Comparison of ENCODE assay signal across 8 cellular contexts in the genomic region with DNA sequence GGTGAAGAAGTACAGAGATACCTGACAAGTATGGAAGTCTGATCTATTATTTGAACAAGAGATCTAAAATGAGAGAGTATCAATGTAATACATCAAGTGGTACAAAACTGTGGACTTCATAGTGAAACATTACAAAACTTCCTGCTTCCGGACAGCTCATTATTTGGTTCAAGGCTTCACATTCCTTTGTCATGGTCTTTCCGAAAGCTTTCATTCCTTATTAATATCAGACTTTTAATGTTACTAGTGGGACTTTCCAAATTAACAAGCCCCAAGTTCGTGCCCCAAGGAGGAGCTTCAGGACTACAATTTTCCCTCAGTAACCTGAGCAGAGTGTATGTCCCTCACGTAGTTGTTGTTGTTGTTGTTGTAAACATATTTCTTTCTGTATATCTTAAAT. TPM values are rescaled to one million over a fixed set of nuclear protein-coding genes. Genes with fewer than 3 reads are reported as not detected.
A peak's percentile ranks its signal among the peaks of the same experiment; 100 is the strongest.
DNase-seq lines count a peak whose midpoint lies in the region; ATAC-seq, FAIRE-seq and TF ChIP-seq lines count a peak whose summit lies in the region.

No MANE protein-coding gene starts in this region.

- FAIRE-seq in astrocyte (lab: Jason Lieb, UNC), result peak; percentile 83
- FAIRE-seq in HepG2 (lab: Jason Lieb, UNC), result no peak

- 3% methylated on average over 4 of the region's 4 CpGs for WGBS in HepG2 (ENCODE audit: low lambda C conversion rate)

- in situ Hi-C loops in HepG2 (cut with HindIII; ENCODE audit: extremely low pct_ligation_motif_present, low pct_unique_long_range_greater_than_20kb), result no loop called here

- CTCF ChIA-PET in CD4-positive, alpha-beta memory T cell (lab: Charles Lee; ENCODE audit: partially characterized antibody), result no interaction called here
- CTCF ChIA-PET in HepG2 (lab: Yijun Ruan, JAX; ENCODE audit: low intra/inter-chr PET ratio, low total read pairs), result no interaction called here

- peak overlapping the region; percentile 94 to 99 (median 98) for H3K27ac Mint-ChIP-seq in CD4-positive, alpha-beta memory T cell
- H3K27ac Mint-ChIP-seq in astrocyte (ENCODE audit: unreplicated experiment), result peak overlapping the region; percentile 97

- H3K9ac ChIP-seq in KMS-11 (peak overlapping the region; percentile 94), astrocyte (ENCODE audit: low read length) (peak overlapping the region; percentile 99), HepG2 (ENCODE audit: insufficient read depth, low read depth, low read length) (peak overlapping the region; percentile 94)

- no peak for TF ChIP-seq RAD21 in HepG2 (CRISPR knock-in tag; IDR thresholded peaks at IDR 0.05)

- TF ChIP-seq CTCF in KMS-11 (conservative IDR thresholded peaks at IDR 0.05; ENCODE audit: low read depth, low read length) (no peak), astrocyte (IDR thresholded peaks at IDR 0.05; ENCODE audit: insufficient read depth, low read depth, low read length) (no peak), HepG2 (CRISPR knock-in tag; IDR thresholded peaks at IDR 0.05) (no peak)

- H3K36me3 ChIP-seq in CD4-positive, alpha-beta memory T cell (ENCODE audit: insufficient read depth, low read length), result no peaks in the 10 kb centered on the region
- H3K36me3 ChIP-seq in KMS-11 (ENCODE audit: insufficient read depth) (no peaks in the 10 kb centered on the region), astrocyte (ENCODE audit: insufficient read depth, low read length) (no peaks in the 10 kb centered on the region), HepG2 (replicated peaks in 1 of 2; ENCODE audit: control insufficient read depth in 1 of 2, insufficient read depth in 2 of 2, low read length in 2 of 2) (no peaks in the 10 kb centered on the region)

- ATAC-seq in HepG2, result peak; percentile 4; the same call in 2 of the 3 replicates
- ATAC-seq in GM18868 (IDR thresholded peaks at IDR 0.05; ENCODE audit: unreplicated experiment), result no peak
- no peak for ATAC-seq in GM18907 (IDR thresholded peaks at IDR 0.05; ENCODE audit: unreplicated experiment)

- no peaks in the 10 kb centered on the region for H3K9me3 Mint-ChIP-seq in CD4-positive, alpha-beta memory T cell
- H3K9me3 Mint-ChIP-seq in astrocyte (ENCODE audit: unreplicated experiment), result no peaks in the 10 kb centered on the region

- H3K4me2 ChIP-seq in KMS-11 (peak overlapping the region; percentile 96), astrocyte (ENCODE audit: low read length) (peak overlapping the region; percentile 91), HepG2 (ENCODE audit: low read depth, low read length) (peak overlapping the region; percentile 76)

- H3K27me3 Mint-ChIP-seq in CD4-positive, alpha-beta memory T cell, result no peaks in the 10 kb centered on the region
- no peaks in the 10 kb centered on the region for H3K27me3 Mint-ChIP-seq in astrocyte (ENCODE audit: low read depth, unreplicated experiment)

- POLR2A ChIA-PET in CD4-positive, alpha-beta memory T cell (lab: Charles Lee; ENCODE audit: partially characterized antibody), result interaction anchor here (0.8 to 3.2 kb wide), 9 partner anchors 9 to 1351 kb away, joined by 3 to 13 read pairs (median 3); no protein-coding TSS in a partner anchor
- POLR2A ChIA-PET in HepG2 (lab: Yijun Ruan, JAX), result interaction anchor here (1.3 to 2.5 kb wide), 3 partner anchors 9 to 28 kb away, joined by 4 to 18 read pairs (median 5); no protein-coding TSS in a partner anchor

- H3K27ac ChIP-seq in CD4-positive, alpha-beta memory T cell (ENCODE audit: low read depth, low read length), result peak overlapping the region; percentile 98
- H3K27ac ChIP-seq in KMS-11 (peak overlapping the region; percentile 89), astrocyte (ENCODE audit: low read depth, low read length) (peak overlapping the region; percentile 93), HepG2 (ENCODE audit: extremely low read length, insufficient read depth, low read length) (peak overlapping the region; percentile 85), substantia nigra (ENCODE audit: low read depth, low read length, poor library complexity, severe bottlenecking) (peak overlapping the region; percentile 84)

- no peaks in the 10 kb centered on the region for H3K27me3 ChIP-seq in CD4-positive, alpha-beta memory T cell (ENCODE audit: insufficient read depth, low read length)
- no peaks in the 10 kb centered on the region for H3K27me3 ChIP-seq in KMS-11 (ENCODE audit: insufficient read depth, low read depth)
- no peaks in the 10 kb centered on the region for H3K27me3 ChIP-seq in astrocyte (ENCODE audit: insufficient read depth, low read length)
- H3K27me3 ChIP-seq in HepG2 (ENCODE audit: control insufficient read depth in 1 of 2, insufficient read depth in 2 of 2, low read length in 2 of 2), result no peaks in the 10 kb centered on the region; a peak in 1 of 5 replicates

- H2AFZ ChIP-seq in KMS-11 (ENCODE audit: low read depth) (peak overlapping the region; percentile 67; the same call in 1 of the 2 replicates), astrocyte (ENCODE audit: low read depth, low read length) (no peak overlapping the region), HepG2 (ENCODE audit: low read length) (no peak overlapping the region)

- peaks cover 54% of the 10 kb centered on the region for H3K79me2 ChIP-seq in KMS-11 (ENCODE audit: insufficient read depth, low read depth)
- H3K79me2 ChIP-seq in astrocyte (ENCODE audit: insufficient read depth, low read length), result peaks cover 61% of the 10 kb centered on the region
- H3K79me2 ChIP-seq in HepG2 (ENCODE audit: insufficient read depth, low read length), result peaks cover 60% of the 10 kb centered on the region

- peaks cover 0 to 24% of the 10 kb centered on the region in 2 donors for H3K36me3 Mint-ChIP-seq in CD4-positive, alpha-beta memory T cell
- H3K36me3 Mint-ChIP-seq in astrocyte (ENCODE audit: low read depth, unreplicated experiment), result no peaks in the 10 kb centered on the region

- H4K20me1 ChIP-seq in KMS-11 (ENCODE audit: insufficient read depth) (0 out of 2 replicates have a peak, but pooled peaks cover 6% of the 10 kb centered on the region), astrocyte (ENCODE audit: insufficient read depth, low read length) (peaks cover 40% of the 10 kb centered on the region), HepG2 (ENCODE audit: insufficient read depth, low read length) (peaks cover 36% of the 10 kb centered on the region; the same call in 1 of the 2 replicates)

- peak overlapping the region; percentile 90 to 99 (median 96) for H3K4me3 Mint-ChIP-seq in CD4-positive, alpha-beta memory T cell
- peak overlapping the region; percentile 97 for H3K4me3 Mint-ChIP-seq in astrocyte (ENCODE audit: unreplicated experiment)

- peaks cover 39 to 73% (median 48%) of the 10 kb centered on the region in 4 donors for H3K4me1 Mint-ChIP-seq in CD4-positive, alpha-beta memory T cell
- H3K4me1 Mint-ChIP-seq in astrocyte (ENCODE audit: low read depth, unreplicated experiment), result peaks cover 46% of the 10 kb centered on the region

- DNase-seq in CD4-positive, alpha-beta memory T cell, result peak in 3 of 5 donors; percentile 8 to 44 (median 22)
- DNase-seq in astrocyte (ENCODE audit: low read depth) (peak; percentile 55), HepG2 (ENCODE audit: low spot score) (peak; percentile 52), substantia nigra (lab: John Stamatoyannopoulos, UW) (no peak), iPS-NIHi7 (ENCODE audit: extremely low spot score) (no peak)

- intact Hi-C loops in CD4-positive, alpha-beta memory T cell (cut with micrococcal nuclease), result loop anchor here (5.0 kb wide), 2 partner anchors 46 to 1334 kb away; a partner anchor contains a TSS
- intact Hi-C loops in HepG2 (cut with micrococcal nuclease; ENCODE audit: unreplicated experiment), result loop anchor here (5.0 kb wide), 1 partner anchor 154 kb away; no protein-coding TSS in a partner anchor

- peak overlapping the region; percentile 87 to 88 for H3K4me3 ChIP-seq in CD4-positive, alpha-beta memory T cell (ENCODE audit: low read length in 2 of 2)
- H3K4me3 ChIP-seq in KMS-11 (IDR thresholded peaks at IDR 0.05; ENCODE audit: insufficient read depth, low read depth, low read length) (peak overlapping the region; percentile 84), astrocyte (ENCODE audit: insufficient read depth, low read depth, low read length) (peak overlapping the region; percentile 90), HepG2 (replicated peaks in 1 of 3; ENCODE audit: insufficient read depth in 1 of 3, low read depth in 2 of 3, low read length in 3 of 3) (peak overlapping the region; percentile 89 to 96 (median 95))

- TF ChIP-seq EP300 in HepG2 (IDR thresholded peaks at IDR 0.05; ENCODE audit: low read depth in 2 of 2, low read length in 2 of 2) (no peak), HepG2 (CRISPR knock-in tag; IDR thresholded peaks at IDR 0.05; ENCODE audit: borderline replicate concordance) (no peak)

- no peak for TF ChIP-seq POLR2A in HepG2 (IDR thresholded peaks at IDR 0.05; ENCODE audit: insufficient read depth in 1 of 2, low read depth in 2 of 2, low read length in 2 of 2)

- H3K9me3 ChIP-seq in CD4-positive, alpha-beta memory T cell (ENCODE audit: control insufficient read depth in 1 of 2, low read length in 2 of 2), result no peaks in the 10 kb centered on the region
- H3K9me3 ChIP-seq in astrocyte (ENCODE audit: insufficient read depth, low read depth, low read length) (no peaks in the 10 kb centered on the region), HepG2 (ENCODE audit: low read length) (no peaks in the 10 kb centered on the region)

- BruUV-seq in HepG2 (replicated peaks; lab: Mats Ljungman, UMichigan), result no TSS peak

- H3K4me1 ChIP-seq in CD4-positive, alpha-beta memory T cell (ENCODE audit: insufficient read depth, low read length), result peaks cover 57% of the 10 kb centered on the region
- H3K4me1 ChIP-seq in KMS-11 (ENCODE audit: low read depth, poor library complexity, severe bottlenecking), result peaks cover 53% of the 10 kb centered on the region
- peaks cover 51% of the 10 kb centered on the region for H3K4me1 ChIP-seq in astrocyte (ENCODE audit: insufficient read depth, low read length)
- peaks cover 56% of the 10 kb centered on the region for H3K4me1 ChIP-seq in HepG2 (ENCODE audit: insufficient read depth, low read length)

RNA-seq across cellular contexts. Expression of a gene that starts 1.2 kb away (rescaled TPM):
- 10 to 100 TPM; 45.3 to 46.6 TPM for total RNA-seq in CD4-positive, alpha-beta memory T cell
- polyA plus RNA-seq in CD4-positive, alpha-beta memory T cell, result 100 to 1,000 TPM in 1 of 2 donors, 10 to 100 TPM in 1; 52.6 to 120 TPM
- 38.2 and 40.6 TPM in 2 replicates for total RNA-seq in astrocyte
- 16.6 and 17.2 TPM in 2 replicates for total RNA-seq in HepG2 (2016; rRNA removed; fragmentation: Illumina TruSeq; extraction: Trizol)
- 27.0 and 31.5 TPM in 2 replicates for total RNA-seq in HepG2 (2016; cell fraction: cytosol; rRNA removed; fragmentation: Illumina TruSeq; extraction: Trizol; ENCODE audit: low read depth)
- 18.8 and 19.3 TPM in 2 replicates for total RNA-seq in HepG2 (2016; cell fraction: insoluble cytoplasmic fraction; rRNA removed; fragmentation: Illumina TruSeq; extraction: Trizol)
- total RNA-seq in HepG2 (2016; cell fraction: membrane; rRNA removed; fragmentation: Illumina TruSeq; extraction: Trizol), result 33.0 and 34.2 TPM in 2 replicates
- total RNA-seq in HepG2 (2016; cell fraction: nucleus; rRNA removed; fragmentation: Illumina TruSeq; extraction: Trizol), result 10.2 and 11.4 TPM in 2 replicates
- polyA plus RNA-seq in HepG2 (2011; rRNA removed), result 8.4 and 10.0 TPM in 2 replicates
- 9.5 and 9.8 TPM in 2 replicates for polyA plus RNA-seq in HepG2 (2011; cell fraction: cytosol; rRNA removed)
- polyA plus RNA-seq in HepG2 (2011; cell fraction: nucleus; rRNA removed), result 8.4 and 9.8 TPM in 2 replicates
- polyA plus RNA-seq in HepG2 (2012), result 9.2 and 11.5 TPM in 2 replicates
- 20.0 and 21.8 TPM in 2 replicates for polyA plus RNA-seq in HepG2 (2016; cell fraction: cytosol; fragmentation: Illumina TruSeq; extraction: Trizol; ENCODE audit: low read depth)
- 9.4 and 14.0 TPM in 2 replicates for polyA plus RNA-seq in HepG2 (2016; cell fraction: insoluble cytoplasmic fraction; fragmentation: Illumina TruSeq; extraction: Trizol; ENCODE audit: low read depth)
- polyA plus RNA-seq in HepG2 (2016; cell fraction: membrane; fragmentation: Illumina TruSeq; extraction: Trizol; ENCODE audit: low read depth), result 20.0 and 26.0 TPM in 2 replicates
- polyA plus RNA-seq in HepG2 (2016; cell fraction: nucleus; fragmentation: Illumina TruSeq; extraction: Trizol; ENCODE audit: insufficient read depth, low read depth), result 8.3 and 12.4 TPM in 2 replicates
- polyA minus RNA-seq in HepG2 (2011; rRNA and poly(A)+ RNA removed; ENCODE audit: low replicate concordance), result 2.2 and 8.7 TPM in 2 replicates
- polyA minus RNA-seq in HepG2 (2011; cell fraction: cytosol; rRNA and poly(A)+ RNA removed), result 13.7 and 17.7 TPM in 2 replicates
- polyA minus RNA-seq in HepG2 (2011; cell fraction: nucleus; rRNA and poly(A)+ RNA removed), result 39.3 and 58.1 TPM in 2 replicates

RNA-seq across cellular contexts. Expression of a gene that starts 36.7 kb away (rescaled TPM):
- not detected for total RNA-seq in CD4-positive, alpha-beta memory T cell
- polyA plus RNA-seq in CD4-positive, alpha-beta memory T cell, result not detected
- total RNA-seq in astrocyte, result 1.1 and 1.7 TPM in 2 replicates
- not detected in 2 replicates for total RNA-seq in HepG2 (2016; rRNA removed; fragmentation: Illumina TruSeq; extraction: Trizol)
- total RNA-seq in HepG2 (2016; cell fraction: cytosol; rRNA removed; fragmentation: Illumina TruSeq; extraction: Trizol; ENCODE audit: low read depth), result not detected in 2 replicates
- total RNA-seq in HepG2 (2016; cell fraction: insoluble cytoplasmic fraction; rRNA removed; fragmentation: Illumina TruSeq; extraction: Trizol), result not detected in 2 replicates
- total RNA-seq in HepG2 (2016; cell fraction: membrane; rRNA removed; fragmentation: Illumina TruSeq; extraction: Trizol), result not detected in 2 replicates
- not detected in 2 replicates for total RNA-seq in HepG2 (2016; cell fraction: nucleus; rRNA removed; fragmentation: Illumina TruSeq; extraction: Trizol)
- not detected in 2 replicates for polyA plus RNA-seq in HepG2 (2011; rRNA removed)
- not detected in 2 replicates for polyA plus RNA-seq in HepG2 (2011; cell fraction: cytosol; rRNA removed)
- not detected in 2 replicates for polyA plus RNA-seq in HepG2 (2011; cell fraction: nucleus; rRNA removed)
- polyA plus RNA-seq in HepG2 (2012), result not detected in 2 replicates
- not detected in 2 replicates for polyA plus RNA-seq in HepG2 (2016; cell fraction: cytosol; fragmentation: Illumina TruSeq; extraction: Trizol; ENCODE audit: low read depth)
- polyA plus RNA-seq in HepG2 (2016; cell fraction: insoluble cytoplasmic fraction; fragmentation: Illumina TruSeq; extraction: Trizol; ENCODE audit: low read depth), result not detected in 2 replicates
- polyA plus RNA-seq in HepG2 (2016; cell fraction: membrane; fragmentation: Illumina TruSeq; extraction: Trizol; ENCODE audit: low read depth), result not detected in 2 replicates
- polyA plus RNA-seq in HepG2 (2016; cell fraction: nucleus; fragmentation: Illumina TruSeq; extraction: Trizol; ENCODE audit: insufficient read depth, low read depth), result not detected in 2 replicates
- polyA minus RNA-seq in HepG2 (2011; rRNA and poly(A)+ RNA removed; ENCODE audit: low replicate concordance), result not detected in 2 replicates
- not detected in 2 replicates for polyA minus RNA-seq in HepG2 (2011; cell fraction: cytosol; rRNA and poly(A)+ RNA removed)
- not detected in 2 replicates for polyA minus RNA-seq in HepG2 (2011; cell fraction: nucleus; rRNA and poly(A)+ RNA removed)

Comparison
In these comparisons a context has a peak if more than half of its experiments do, and no peak if none do; other contexts are left out.
1. DNase-seq: peak in CD4-positive, alpha-beta memory T cell (3 of 5), astrocyte (single experiment) and HepG2 (single experiment); none in substantia nigra (0 of 49) and iPS-NIHi7 (single experiment).
2. Peak in every context shown above with its lines, with median percentiles within 50 percentile points of each other: H3K27ac ChIP-seq, H3K4me3 ChIP-seq, H3K4me2 ChIP-seq and H3K9ac ChIP-seq.